ENCODE assay signal across 17 cellular contexts in genomic region chr1:113169591-113169990, GRCh38.
DNase-seq lines count a peak whose midpoint lies in the region; TF ChIP-seq lines count a peak whose summit lies in the region.
"Had no signal": no experiment of that assay in that cellular context is flagged by ENCODE, and none has a peak within 500 bp of the region (broad histone marks: within the 10 kb centered on the region; RNA-seq: fewer than 3 reads in every experiment).

No MANE protein-coding gene starts in this region.

- no peak overlapping the region for H3K23ac ChIP-seq in mesenchymal stem cell (ENCODE audit: low read length in 2 of 2)

- no peaks in the 10 kb centered on the region for H3K79me1 ChIP-seq in mesenchymal stem cell (replicated peaks; ENCODE audit: low read length, poor library complexity, severe bottlenecking)

- BruUV-seq in mammary epithelial cell (replicated peaks; lab: Mats Ljungman, UMichigan) = no TSS peak

- in situ Hi-C loops in mammary epithelial cell (cut with MboI; ENCODE audit: low sequenced_read_pairs in 2 of 2) = no loop called here

- no peak overlapping the region for H2BK15ac ChIP-seq in mesenchymal stem cell (ENCODE audit: low read depth, poor library complexity, severe bottlenecking)

- H2BK12ac ChIP-seq in mesenchymal stem cell (ENCODE audit: low read length in 2 of 2) = no peak overlapping the region

- TF ChIP-seq POLR2A in breast epithelium (IDR thresholded peaks at IDR 0.05) = no peak
- TF ChIP-seq POLR2A in thyroid gland (IDR thresholded peaks at IDR 0.05) = no peak

- dilution Hi-C loops in mammary epithelial cell (cut with HindIII; ENCODE audit: low sequenced_read_pairs) = no loop called here

- H2BK120ac ChIP-seq in mesenchymal stem cell (ENCODE audit: low read depth, low read length) = no peak overlapping the region

- H3K27ac ChIP-seq in mammary epithelial cell (ENCODE audit: insufficient read depth, low read depth, low read length) (no peak overlapping the region), breast epithelium (no peak overlapping the region), thyroid gland (peak overlapping the region; percentile 53 to 71 (median 59)), mesenchymal stem cell (ENCODE audit: low read length, poor library complexity, severe bottlenecking) (no peak overlapping the region)
- H3K27ac ChIP-seq: 22Rv1, BLaER1, C4-2B had no signal

- CTCF ChIA-PET in mammary epithelial cell (lab: Charles Lee; ENCODE audit: low non-redundant PET) = no interaction called here

- H3K9ac ChIP-seq in mammary epithelial cell (ENCODE audit: insufficient read depth, low read length) = no peak overlapping the region
- no peak overlapping the region for H3K9ac ChIP-seq in mesenchymal stem cell (ENCODE audit: low read length)
- H3K9ac ChIP-seq: BLaER1 had no signal

- H3K4me2 ChIP-seq in mammary epithelial cell (ENCODE audit: insufficient read depth, low read depth, low read length) = no peak overlapping the region
- H3K4me2 ChIP-seq in mesenchymal stem cell (ENCODE audit: low read length, poor library complexity, severe bottlenecking) = no peak overlapping the region
- H3K4me2 ChIP-seq: BLaER1 had no signal

- H3K14ac ChIP-seq in mesenchymal stem cell (ENCODE audit: low read length in 2 of 2) = no peak overlapping the region

- 16% methylated on average over 5 of the region's 5 CpGs for WGBS in mammary epithelial cell (ENCODE audit: low coverage, missing lambda C conversion rate)
- 82 to 84% methylated on average over 5 of the region's 5 CpGs for WGBS in thyroid gland, 2 donors
- 68% methylated on average over 3 of the region's 5 CpGs for WGBS in mesenchymal stem cell

- DNase-seq in mammary epithelial cell = no peak
- DNase-seq in breast epithelium (ENCODE audit: low spot score in 2 of 2) = no peak
- peak; percentile 83 for DNase-seq in islet precursor cell
- DNase-seq in thyroid gland = no peak
- DNase-seq in activated CD8-positive, alpha-beta memory T cell treated with anti-CD3 and anti-CD28 coated beads for 24 hours = no peak
- no peak for DNase-seq in mesenchymal stem cell
- DNase-seq: Caco-2; CD4-positive, CD25-positive, alpha-beta regulatory T cell; CD8-positive, alpha-beta T cell; DMS153; DND-41; GDM1; H7 had no signal

- H2AK5ac ChIP-seq in mesenchymal stem cell (ENCODE audit: low read length, severe bottlenecking) = no peak overlapping the region

- TF ChIP-seq CTCF in mammary epithelial cell (conservative IDR thresholded peaks at IDR 0.05 in 1 of 2, IDR thresholded peaks at IDR 0.05 in 1 of 2; ENCODE audit: extremely low read depth in 1 of 2, insufficient read depth in 1 of 2, low read depth in 1 of 2, low read length in 2 of 2) (no peak), breast epithelium (IDR thresholded peaks at IDR 0.05) (no peak), thyroid gland (IDR thresholded peaks at IDR 0.05) (no peak)

- H3K36me3 ChIP-seq in mammary epithelial cell (ENCODE audit: insufficient read depth, low read length) = no peaks in the 10 kb centered on the region
- H3K36me3 ChIP-seq in breast epithelium = no peaks in the 10 kb centered on the region
- no peaks in the 10 kb centered on the region for H3K36me3 ChIP-seq in thyroid gland
- no peaks in the 10 kb centered on the region for H3K36me3 ChIP-seq in mesenchymal stem cell (ENCODE audit: control insufficient read depth in 1 of 2, insufficient read depth in 2 of 2, low read depth in 1 of 2, low read length in 2 of 2)
- H3K36me3 ChIP-seq: BLaER1 had no signal

- H4K91ac ChIP-seq in mesenchymal stem cell (ENCODE audit: low read length) = no peak overlapping the region

- no peak overlapping the region for H3K18ac ChIP-seq in mesenchymal stem cell (ENCODE audit: low read depth in 1 of 2, low read length in 2 of 2)

- H3K4me1 ChIP-seq in mammary epithelial cell (ENCODE audit: insufficient read depth, low read length) (no peaks in the 10 kb centered on the region), breast epithelium (no peaks in the 10 kb centered on the region), thyroid gland (peaks cover 14 to 16% of the 10 kb centered on the region in 2 donors), mesenchymal stem cell (ENCODE audit: control insufficient read depth, insufficient read depth, low read depth, low read length) (peaks cover 1% of the 10 kb centered on the region)
- H3K4me1 ChIP-seq: Caco-2 had no signal

- intact Hi-C loops in mammary epithelial cell (cut with micrococcal nuclease) (no loop called here), breast epithelium (cut with DNase I; ENCODE audit: low total_unique reads) (loop anchor here (5.0 kb wide), 1 partner anchor 297 kb away; no protein-coding TSS in a partner anchor), thyroid gland (cut with DNase I) (no loop called here)

- H3K9me3 ChIP-seq in mammary epithelial cell (replicated peaks; ENCODE audit: insufficient read depth, low read length) (no peaks in the 10 kb centered on the region), breast epithelium (peaks cover 11 to 12% of the 10 kb centered on the region in 2 donors), thyroid gland (no peaks in the 10 kb centered on the region), mesenchymal stem cell (ENCODE audit: control insufficient read depth, low read length) (peaks cover 21% of the 10 kb centered on the region)
- H3K9me3 ChIP-seq: Caco-2 had no signal

- peak overlapping the region; percentile 8 for H2AFZ ChIP-seq in mammary epithelial cell (ENCODE audit: low read depth, low read length)
- no peak overlapping the region for H2AFZ ChIP-seq in mesenchymal stem cell (ENCODE audit: low read depth, low read length)

- H3K4me3 ChIP-seq in mammary epithelial cell (replicated peaks in 1 of 3; ENCODE audit: insufficient read depth in 1 of 3, low read depth in 2 of 3, low read length in 3 of 3) = no peak overlapping the region
- no peak overlapping the region for H3K4me3 ChIP-seq in breast epithelium
- H3K4me3 ChIP-seq in thyroid gland (replicated peaks in 1 of 3) = no peak overlapping the region
- no peak overlapping the region for H3K4me3 ChIP-seq in mesenchymal stem cell (ENCODE audit: insufficient read depth in 1 of 2, low read depth in 1 of 2, low read length in 2 of 2)
- H3K4me3 ChIP-seq: BLaER1, GM12878 had no signal

- H4K20me1 ChIP-seq in mammary epithelial cell (ENCODE audit: insufficient read depth, low read length) = no peaks in the 10 kb centered on the region
- H4K20me1 ChIP-seq: BLaER1 had no signal

- no peak overlapping the region for H3K4ac ChIP-seq in mesenchymal stem cell (ENCODE audit: low read depth in 1 of 2, low read length in 2 of 2)

- H3K27me3 ChIP-seq in mammary epithelial cell (ENCODE audit: insufficient read depth, low read length) = no peaks in the 10 kb centered on the region
- no peaks in the 10 kb centered on the region for H3K27me3 ChIP-seq in breast epithelium
- no peaks in the 10 kb centered on the region for H3K27me3 ChIP-seq in thyroid gland
- H3K27me3 ChIP-seq in mesenchymal stem cell (ENCODE audit: control insufficient read depth in 1 of 2, insufficient read depth in 1 of 2, low read length in 2 of 2) = no peaks in the 10 kb centered on the region
- H3K27me3 ChIP-seq: BLaER1 had no signal

- H3K79me2 ChIP-seq in mammary epithelial cell (ENCODE audit: insufficient read depth, low read length) = no peaks in the 10 kb centered on the region

- H2BK5ac ChIP-seq in mesenchymal stem cell (ENCODE audit: low read depth, low read length, poor library complexity, severe bottlenecking) = no peak overlapping the region

- no peak overlapping the region for H4K8ac ChIP-seq in mesenchymal stem cell (ENCODE audit: low read length)

Comparison
In these comparisons a context has a peak if more than half of its experiments do, and no peak if none do; other contexts are left out.
1. H3K27ac ChIP-seq: peak in thyroid gland (3 of 3); none in mammary epithelial cell (single experiment), breast epithelium (0 of 2) and mesenchymal stem cell (single experiment).